In the genomic region with DNA sequence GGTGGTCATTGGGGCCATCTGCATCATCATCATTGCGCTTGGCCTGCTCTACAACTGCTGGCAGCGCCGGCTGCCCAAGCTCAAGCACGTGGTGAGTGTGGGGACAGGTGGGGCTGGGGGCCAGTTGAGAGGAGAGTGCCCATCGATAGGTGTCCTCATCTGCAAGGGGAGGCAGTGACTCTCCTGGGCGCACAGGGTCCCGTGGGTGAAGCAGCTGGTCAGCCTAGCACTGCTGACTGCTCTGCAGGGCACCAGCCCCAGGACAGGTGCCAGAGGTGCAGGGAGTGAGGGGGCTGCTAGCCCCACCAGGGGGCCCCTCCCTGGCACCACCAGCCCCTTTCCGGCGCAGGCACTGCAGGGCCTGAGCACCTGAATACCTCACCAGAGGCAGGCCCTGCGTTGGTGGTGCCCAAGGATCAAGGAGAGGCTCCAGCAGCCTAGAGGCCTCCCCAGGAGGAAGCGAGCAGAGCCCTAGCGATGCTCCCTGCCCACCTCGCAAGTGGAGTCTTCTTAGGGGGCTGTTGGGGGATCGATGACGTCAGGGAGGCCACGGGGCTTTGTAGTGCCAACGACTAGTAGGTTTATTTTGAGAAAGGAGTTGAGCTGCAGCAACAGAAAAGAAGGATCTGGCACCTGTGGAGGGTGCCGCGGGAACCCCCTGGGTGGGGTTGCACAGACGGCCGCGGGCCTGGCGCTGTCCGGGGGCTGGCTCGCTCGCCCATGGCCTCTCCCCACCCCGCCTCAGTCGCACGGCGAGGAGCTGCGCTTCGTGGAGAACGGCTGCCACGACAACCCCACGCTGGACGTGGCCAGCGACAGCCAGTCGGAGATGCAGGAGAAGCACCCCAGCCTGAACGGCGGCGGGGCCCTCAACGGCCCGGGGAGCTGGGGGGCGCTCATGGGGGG, we compare ENCODE assay signal across 7 cellular contexts. TPM values are rescaled to one million over a fixed set of nuclear protein-coding genes. Genes with fewer than 3 reads are reported as not detected.
DNase-seq lines count a peak whose midpoint lies in the region; ATAC-seq, FAIRE-seq and TF ChIP-seq lines count a peak whose summit lies in the region.

No MANE protein-coding gene starts in this region.

- no peaks in the 10 kb centered on the region for H3K27me3 ChIP-seq in Peyer's patch
- no peaks in the 10 kb centered on the region for H3K27me3 ChIP-seq in keratinocyte (ENCODE audit: control insufficient read depth, extremely low read depth, insufficient read depth, low read length)

- H3K27me3 Mint-ChIP-seq in brain: peaks cover 10% of the 10 kb centered on the region

- H3K9me3 ChIP-seq in Peyer's patch: no peaks in the 10 kb centered on the region
- H3K9me3 ChIP-seq in keratinocyte (ENCODE audit: control insufficient read depth, low read depth, low read length): no peaks in the 10 kb centered on the region

- TF ChIP-seq CTCF in Peyer's patch (IDR thresholded peaks at IDR 0.05): no peak
- TF ChIP-seq CTCF in brain (conservative IDR thresholded peaks at IDR 0.05): no peak
- TF ChIP-seq CTCF in keratinocyte (optimal IDR thresholded peaks at IDR 0.05 in 1 of 3, IDR thresholded peaks at IDR 0.05 in 1 of 3, conservative IDR thresholded peaks at IDR 0.05 in 1 of 3; ENCODE audit: extremely low read depth in 1 of 3, insufficient read depth in 2 of 3, low read length in 3 of 3): no peak

- peak overlapping the region; percentile 74 for H3K9ac ChIP-seq in keratinocyte (ENCODE audit: control insufficient read depth, extremely low read depth, insufficient read depth, low read length)

- no peaks in the 10 kb centered on the region for H3K9me1 ChIP-seq in keratinocyte (ENCODE audit: control insufficient read depth, extremely low read depth, insufficient read depth, low read length)

- H3K4me3 ChIP-seq in Peyer's patch (peak overlapping the region; percentile 89 to 99 (median 95)), keratinocyte (ENCODE audit: control insufficient read depth in 2 of 3, extremely low read depth in 1 of 3, insufficient read depth in 2 of 3, low read depth in 1 of 3, low read length in 3 of 3) (peak overlapping the region; percentile 64 to 67 (median 66))

- peaks cover 28% of the 10 kb centered on the region for H3K4me1 Mint-ChIP-seq in brain

- no peak for TF ChIP-seq POLR2A in Peyer's patch (IDR thresholded peaks at IDR 0.05)

- H2AFZ ChIP-seq in keratinocyte (ENCODE audit: control insufficient read depth, low read length): no peak overlapping the region

- dilution Hi-C loops in keratinocyte (cut with MboI; ENCODE audit: extremely low pct_ligation_motif_present, low sequenced_read_pairs): no loop called here

- H3K4me1 ChIP-seq in Peyer's patch (peaks cover 0 to 20% (median 7%) of the 10 kb centered on the region in 4 donors), keratinocyte (ENCODE audit: control insufficient read depth, extremely low read depth, insufficient read depth, low read length) (peaks cover 23% of the 10 kb centered on the region)

- ATAC-seq in GM18517 (IDR thresholded peaks at IDR 0.05; ENCODE audit: unreplicated experiment) (peak; percentile 20), HG02763 (IDR thresholded peaks at IDR 0.05; ENCODE audit: unreplicated experiment) (peak; percentile 11)

- H3K4me2 ChIP-seq in keratinocyte (ENCODE audit: control insufficient read depth, extremely low read depth, insufficient read depth, low read depth, low read length): peak overlapping the region; percentile 82

- H3K79me2 ChIP-seq in keratinocyte (ENCODE audit: control insufficient read depth, insufficient read depth, low read length): no peaks in the 10 kb centered on the region

- H3K27ac Mint-ChIP-seq in brain: peak overlapping the region in 4 of 5 experiments; percentile 62 to 93 (median 86)

- FAIRE-seq in keratinocyte (lab: Jason Lieb, UNC): no peak

- H3K36me3 Mint-ChIP-seq in brain: peaks cover 16% of the 10 kb centered on the region

- H3K4me3 Mint-ChIP-seq in brain: peak overlapping the region; percentile 81 to 88 (median 84)

- no peaks in the 10 kb centered on the region for H4K20me1 ChIP-seq in keratinocyte (ENCODE audit: control insufficient read depth, extremely low read depth, insufficient read depth, low read length)

- H3K27ac ChIP-seq in Peyer's patch (peak overlapping the region; percentile 87 to 96 (median 92)), keratinocyte (ENCODE audit: control insufficient read depth, insufficient read depth, low read length) (peak overlapping the region; percentile 76)

- H3K9me3 Mint-ChIP-seq in brain: peaks cover 0 to 3% (median 0%) of the 10 kb centered on the region in 5 experiments

- H3K36me3 ChIP-seq in Peyer's patch: peaks cover 0 to 9% (median 0%) of the 10 kb centered on the region in 3 donors
- no peaks in the 10 kb centered on the region for H3K36me3 ChIP-seq in keratinocyte (ENCODE audit: control insufficient read depth in 2 of 2, extremely low read depth in 1 of 2, insufficient read depth in 2 of 2, low read length in 2 of 2)

- DNase-seq in Peyer's patch (peak in 2 of 3 donors; percentile 37 to 60), keratinocyte (ENCODE audit: low read depth, low spot score) (no peak), GF-D8 (lab: John Stamatoyannopoulos, UW) (no peak)
- peak; percentile 33 for DNase-seq in stimulated activated CD4-positive, alpha-beta T cell treated with anti-CD3 and anti-CD28 coated beads, Interleukin-4, amount 100 ng/mL, for 1 hour

RNA-seq across cellular contexts. Expression of gene ABTB1, which starts 1.0 kb away (rescaled TPM):
- 10 to 100 TPM; 38.5 to 80.0 (median 57.1) TPM for total RNA-seq in Peyer's patch
- polyA plus RNA-seq in brain (ENCODE audit: insufficient read depth, low read depth, low replicate concordance): 43.7 TPM
- 11.6 to 15.2 TPM (median 13.7 TPM) in 3 replicates for polyA plus RNA-seq in keratinocyte
- 7.0 TPM for polyA plus RNA-seq in keratinocyte (2011; ENCODE audit: low read depth)
- polyA plus RNA-seq in keratinocyte (2011; cell fraction: cytosol; rRNA removed): 5.4 and 12.1 TPM in 2 replicates
- polyA plus RNA-seq in keratinocyte (2011; cell fraction: nucleus; rRNA removed): 34.4 and 39.2 TPM in 2 replicates
- 11.3 and 11.7 TPM in 2 replicates for polyA plus RNA-seq in keratinocyte (2012; ENCODE audit: low replicate concordance)
- 12.9 to 26.2 TPM (median 19.6 TPM) in 3 replicates for polyA minus RNA-seq in keratinocyte
- polyA minus RNA-seq in keratinocyte (2011; cell fraction: cytosol; rRNA and poly(A)+ RNA removed): 18.6 TPM
- 8.8 and 11.6 TPM in 2 replicates for polyA minus RNA-seq in keratinocyte (2011; cell fraction: nucleus; rRNA and poly(A)+ RNA removed)

RNA-seq across cellular contexts. Expression of gene PODXL2, which starts 42.8 kb away (rescaled TPM):
- total RNA-seq in Peyer's patch: 10 to 100 TPM in 2 of 4 donors, 1 to 10 TPM in 2; 7.4 to 15.6 (median 9.9) TPM
- polyA plus RNA-seq in brain (ENCODE audit: insufficient read depth, low read depth, low replicate concordance): 133 TPM
- 1.3 to 2.4 TPM (median 1.6 TPM) in 3 replicates for polyA plus RNA-seq in keratinocyte
- 1.6 TPM for polyA plus RNA-seq in keratinocyte (2011; ENCODE audit: low read depth)
- polyA plus RNA-seq in keratinocyte (2011; cell fraction: cytosol; rRNA removed): 1.2 and 1.9 TPM in 2 replicates
- polyA plus RNA-seq in keratinocyte (2011; cell fraction: nucleus; rRNA removed): 2.9 and 3.7 TPM in 2 replicates
- polyA plus RNA-seq in keratinocyte (2012; ENCODE audit: low replicate concordance): 1.2 and 1.5 TPM in 2 replicates
- 1.5 to 2.1 TPM in 2 of 3 replicates, not detected in the other for polyA minus RNA-seq in keratinocyte
- 3.3 TPM for polyA minus RNA-seq in keratinocyte (2011; cell fraction: cytosol; rRNA and poly(A)+ RNA removed)
- 2.4 and 2.9 TPM in 2 replicates for polyA minus RNA-seq in keratinocyte (2011; cell fraction: nucleus; rRNA and poly(A)+ RNA removed)

Comparison
In these comparisons a context has a peak if more than half of its experiments do, and no peak if none do; other contexts are left out.
1. DNase-seq: peak in Peyer's patch (2 of 3) and stimulated activated CD4-positive, alpha-beta T cell treated with anti-CD3 and anti-CD28 coated beads, Interleukin-4, amount 100 ng/mL, for 1 hour (single experiment); none in keratinocyte (single experiment) and GF-D8 (single experiment).
2. RNA of gene PODXL2, which starts 42.8 kb away (polyA plus RNA-seq): 133 TPM in brain (single experiment); 1.2 to 3.7 TPM in keratinocyte; every median in the first group is over 10 times any median in the second.